In genomic region chr1:204464174-204464573, GRCh38 we compare ENCODE assay signal across 12 cellular contexts. TPM values are rescaled to one million over a fixed set of nuclear protein-coding genes. Genes with fewer than 3 reads are reported as not detected.
DNase-seq lines count a peak whose midpoint lies in the region; ATAC-seq and TF ChIP-seq lines count a peak whose summit lies in the region.
"Had no signal": no experiment of that assay in that cellular context is flagged by ENCODE, and none has a peak within 500 bp of the region (broad histone marks: within the 10 kb centered on the region; RNA-seq: fewer than 3 reads in every experiment).

No MANE protein-coding gene starts in this region.

- in situ Hi-C loops in gastrocnemius medialis (cut with MboI; ENCODE audit: low sequenced_read_pairs in 4 of 4): no loop called here
- in situ Hi-C loops in HAP-1 (cut with MboI; ENCODE audit: low sequenced_read_pairs): no loop called here

- peak overlapping the region; percentile 46 for H3K4me2 ChIP-seq in Loucy (ENCODE audit: low read depth, low read length, poor library complexity, severe bottlenecking)

- H3K27me3 ChIP-seq in CD8-positive, alpha-beta T cell (ENCODE audit: insufficient read depth, low read length): no peaks in the 10 kb centered on the region
- no peaks in the 10 kb centered on the region for H3K27me3 ChIP-seq in Loucy (ENCODE audit: insufficient read depth, low read length, poor library complexity, severe bottlenecking)
- no peaks in the 10 kb centered on the region for H3K27me3 ChIP-seq in gastrocnemius medialis
- H3K27me3 ChIP-seq in HAP-1 (ENCODE audit: low read depth): no peaks in the 10 kb centered on the region

- no peaks in the 10 kb centered on the region for H3K9me3 Mint-ChIP-seq in CD8-positive, alpha-beta T cell

- H3K27ac Mint-ChIP-seq in CD8-positive, alpha-beta T cell: peak overlapping the region; percentile 27

- TF ChIP-seq POLR2A in gastrocnemius medialis (IDR thresholded peaks at IDR 0.05): no peak

- POLR2A ChIA-PET in CD8-positive, alpha-beta T cell (lab: Charles Lee): interaction anchor here (0.5 to 1.2 kb wide), 2 partner anchors 30 to 681 kb away, joined by 3 to 6 read pairs; partner anchors contain the start of gene PIK3C2B

- H2AFZ ChIP-seq in Loucy (ENCODE audit: low read length): no peak overlapping the region

- intact Hi-C loops in CD8-positive, alpha-beta T cell (cut with DNase I, micrococcal nuclease): no loop called here
- intact Hi-C loops in gastrocnemius medialis (cut with DNase I; ENCODE audit: low total_unique reads): no loop called here

- TF ChIP-seq CTCF in CD8-positive, alpha-beta T cell (IDR thresholded peaks at IDR 0.05): no peak
- no peak for TF ChIP-seq CTCF in Loucy (conservative IDR thresholded peaks at IDR 0.05; ENCODE audit: low read length)
- TF ChIP-seq CTCF in gastrocnemius medialis (IDR thresholded peaks at IDR 0.05 in 4 of 5, conservative IDR thresholded peaks at IDR 0.05 in 1 of 5): no peak

- peaks cover 37% of the 10 kb centered on the region for H3K4me1 ChIP-seq in CD8-positive, alpha-beta T cell (ENCODE audit: insufficient read depth, low read length)
- peaks cover 90% of the 10 kb centered on the region for H3K4me1 ChIP-seq in Loucy (ENCODE audit: insufficient read depth, low read length, poor library complexity, severe bottlenecking)
- H3K4me1 ChIP-seq in gastrocnemius medialis: peaks cover 52 to 64% of the 10 kb centered on the region in 2 donors
- H3K4me1 ChIP-seq in HAP-1: no peaks in the 10 kb centered on the region
- H3K4me1 ChIP-seq: Caco-2 had no signal

- CTCF ChIA-PET in CD8-positive, alpha-beta T cell (lab: Charles Lee): interaction anchor here (4.8 to 47.3 kb wide), 3 partner anchors 16 to 38 kb away, joined by 20 to 1205 read pairs (median 38); partner anchors contain the start of genes MDM4 and PIK3C2B

- peaks cover 56% of the 10 kb centered on the region for H3K36me3 Mint-ChIP-seq in CD8-positive, alpha-beta T cell

- peak; percentile 34 for ATAC-seq in CD8-positive, alpha-beta T cell
- ATAC-seq in gastrocnemius medialis: no peak
- no peak for ATAC-seq in GM18907 (IDR thresholded peaks at IDR 0.05; ENCODE audit: unreplicated experiment)
- ATAC-seq: mucosa of descending colon, SK-N-SH treated with all-trans-retinoic acid at 6 μM for 48 hours had no signal

- no peaks in the 10 kb centered on the region for H3K27me3 Mint-ChIP-seq in CD8-positive, alpha-beta T cell (ENCODE audit: low read depth)

- no peaks in the 10 kb centered on the region for H4K20me1 ChIP-seq in Loucy (ENCODE audit: insufficient read depth, low read length, poor library complexity, severe bottlenecking)

- no peak overlapping the region for H3K4me3 Mint-ChIP-seq in CD8-positive, alpha-beta T cell

- H3K9me2 ChIP-seq in Loucy (replicated peaks; ENCODE audit: low read depth, low read length): no peaks in the 10 kb centered on the region

- no peak overlapping the region for H3K27ac ChIP-seq in CD8-positive, alpha-beta T cell (ENCODE audit: low read depth, low read length)
- H3K27ac ChIP-seq in caudate nucleus (ENCODE audit: low read depth, low read length) (peak overlapping the region; percentile 98), gastrocnemius medialis (peak overlapping the region; percentile 28 to 95 (median 90))

- H3F3A ChIP-seq in Loucy (ENCODE audit: low read depth): peaks cover 17% of the 10 kb centered on the region

- no peak overlapping the region for H3K4me3 ChIP-seq in CD8-positive, alpha-beta T cell (ENCODE audit: low read depth, low read length)
- H3K4me3 ChIP-seq in Loucy (ENCODE audit: low read length, poor library complexity, severe bottlenecking) (no peak overlapping the region), gastrocnemius medialis (no peak overlapping the region), HAP-1 (no peak overlapping the region)
- H3K4me3 ChIP-seq: mucosa of descending colon had no signal

- H3K36me3 ChIP-seq in CD8-positive, alpha-beta T cell (ENCODE audit: insufficient read depth, low read length): peaks cover 11% of the 10 kb centered on the region
- peaks cover 32% of the 10 kb centered on the region; the same call in 1 of the 2 replicates for H3K36me3 ChIP-seq in Loucy (ENCODE audit: insufficient read depth, low read length)
- H3K36me3 ChIP-seq in gastrocnemius medialis: no peaks in the 10 kb centered on the region
- peaks cover 3% of the 10 kb centered on the region for H3K36me3 ChIP-seq in HAP-1 (replicated peaks)

- no peaks in the 10 kb centered on the region for H3K9me3 ChIP-seq in CD8-positive, alpha-beta T cell (ENCODE audit: low read length)
- H3K9me3 ChIP-seq in Loucy (ENCODE audit: insufficient read depth, low read depth, low read length) (no peaks in the 10 kb centered on the region), gastrocnemius medialis (no peaks in the 10 kb centered on the region), HAP-1 (no peaks in the 10 kb centered on the region)
- H3K9me3 ChIP-seq: Caco-2, mucosa of descending colon had no signal

- peaks cover 51% of the 10 kb centered on the region for H3K4me1 Mint-ChIP-seq in CD8-positive, alpha-beta T cell (ENCODE audit: low read depth)

- DNase-seq in CD8-positive, alpha-beta T cell: no peak
- no peak for DNase-seq in caudate nucleus (lab: John Stamatoyannopoulos, UW)
- DNase-seq in gastrocnemius medialis: no peak
- DNase-seq in islet precursor cell: no peak
- DNase-seq in ecto neural progenitor cell (ENCODE audit: low spot score): no peak
- DNase-seq in HAP-1 (ENCODE audit: low spot score in 2 of 2): no peak
- DNase-seq: Caco-2, NCI-H1092 had no signal

- H3K9ac ChIP-seq in Loucy (ENCODE audit: low read depth, low read length, poor library complexity, severe bottlenecking): peak overlapping the region; percentile 72

- peaks cover 21% of the 10 kb centered on the region; the same call in 1 of the 2 replicates for H3K79me2 ChIP-seq in Loucy (ENCODE audit: insufficient read depth, low read length)

RNA-seq across cellular contexts. Expression of gene PIK3C2B, which starts 30.4 kb away (rescaled TPM):
- 10 to 100 TPM; 32.2 to 32.6 TPM for total RNA-seq in CD8-positive, alpha-beta T cell
- 1 to 10 TPM; 2.8 to 6.0 (median 3.8) TPM for total RNA-seq in gastrocnemius medialis

RNA-seq across cellular contexts. Expression of gene MDM4, which starts 52.0 kb away (rescaled TPM):
- total RNA-seq in CD8-positive, alpha-beta T cell: 100 to 1,000 TPM; 209 to 218 TPM
- total RNA-seq in gastrocnemius medialis: 10 to 100 TPM; 15.1 to 44.0 (median 28.9) TPM

RNA-seq across cellular contexts. Expression of gene PPP1R15B, which starts 52.6 kb away (rescaled TPM):
- total RNA-seq in CD8-positive, alpha-beta T cell: 100 to 1,000 TPM; 144 to 146 TPM
- total RNA-seq in gastrocnemius medialis: 10 to 100 TPM; 23.8 to 33.0 (median 25.9) TPM

Comparison
In these comparisons a context has a peak if more than half of its experiments do, and no peak if none do; other contexts are left out.
1. RNA of gene PIK3C2B, which starts 30.4 kb away (total RNA-seq): 32.2 to 32.6 TPM in CD8-positive, alpha-beta T cell; 2.8 to 6.0 TPM in gastrocnemius medialis; every median in the first group is over 4 times any median in the second.
2. RNA of gene MDM4, which starts 52.0 kb away (total RNA-seq): 209 to 218 TPM in CD8-positive, alpha-beta T cell; 15.1 to 44.0 TPM in gastrocnemius medialis; every median in the first group is over 4 times any median in the second.
3. RNA of gene PPP1R15B, which starts 52.6 kb away (total RNA-seq): 144 to 146 TPM in CD8-positive, alpha-beta T cell; 23.8 to 33.0 TPM in gastrocnemius medialis; every median in the first group is over 4 times any median in the second.